In the genomic region with DNA sequence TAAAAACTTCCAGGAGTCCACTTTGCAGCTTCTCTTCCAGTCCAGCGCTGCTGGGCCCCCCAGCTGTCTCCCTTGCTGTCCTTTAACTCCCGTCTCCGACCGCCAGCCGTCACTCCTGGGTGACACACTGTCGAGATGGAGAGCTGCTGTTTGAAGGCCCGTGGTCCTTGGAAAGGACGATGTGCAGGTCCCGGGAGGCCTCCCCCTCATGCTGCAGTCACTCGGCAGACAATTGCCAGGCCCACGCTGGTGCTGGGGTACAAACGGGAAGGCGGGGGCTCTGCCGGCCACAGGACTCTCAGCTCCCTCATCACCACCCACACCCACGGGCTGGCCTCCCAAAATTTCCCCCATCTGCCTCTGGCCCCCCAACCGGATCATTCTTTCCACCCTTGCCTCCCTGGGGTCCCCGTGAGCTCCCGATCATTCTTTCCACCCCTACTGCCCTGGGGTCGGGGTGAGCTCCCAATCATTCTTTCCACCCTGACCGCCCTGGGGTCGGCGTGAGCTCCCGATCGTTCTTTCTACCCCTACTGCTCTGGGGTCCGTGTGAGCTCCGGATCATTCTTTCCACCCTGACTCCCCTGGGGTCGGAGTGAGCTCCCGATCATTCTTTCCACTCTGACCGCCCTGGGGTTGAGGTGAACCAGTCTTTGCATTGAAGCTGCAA, we compare ENCODE assay signal across 2 cellular contexts.
TF ChIP-seq lines count a peak whose summit lies in the region.

No MANE protein-coding gene starts in this region.

TF ChIP-seq in SK-N-SH, 30 proteins besides CTCF, POLR2A, EP300 and RAD21:
- no peak for TF ChIP-seq CHD2 (IDR thresholded peaks at IDR 0.05; ENCODE audit: low read length, partially characterized antibody)
TF ChIP-seq in SK-N-SH: peak in this region for 0.

TF ChIP-seq in SK-N-SH treated with all-trans-retinoic acid at 6 μM for 48 hours, 23 proteins besides CTCF, POLR2A, EP300 and RAD21:
- no peak for TF ChIP-seq BACH2 (CRISPR knock-in tag; IDR thresholded peaks at IDR 0.05; ENCODE audit: borderline replicate concordance)
- TF ChIP-seq CSDC2 (CRISPR knock-in tag; IDR thresholded peaks at IDR 0.05), result no peak
- no peak for TF ChIP-seq PPARA (CRISPR knock-in tag; IDR thresholded peaks at IDR 0.05; ENCODE audit: borderline replicate concordance)
- TF ChIP-seq TOX (CRISPR knock-in tag; IDR thresholded peaks at IDR 0.05; ENCODE audit: borderline replicate concordance), result no peak
- no peak for TF ChIP-seq ZNF8 (CRISPR knock-in tag; IDR thresholded peaks at IDR 0.05)
- TF ChIP-seq TCF4 (CRISPR knock-in tag; IDR thresholded peaks at IDR 0.05; ENCODE audit: borderline replicate concordance), result no peak
- no peak for TF ChIP-seq ZC3H10 (CRISPR knock-in tag; IDR thresholded peaks at IDR 0.05)
- TF ChIP-seq ESRRG (CRISPR knock-in tag; IDR thresholded peaks at IDR 0.05), result no peak
- no peak for TF ChIP-seq RARB (CRISPR knock-in tag; IDR thresholded peaks at IDR 0.05)
- TF ChIP-seq SNAI2 (CRISPR knock-in tag; IDR thresholded peaks at IDR 0.05), result no peak
- no peak for TF ChIP-seq ARNTL (CRISPR knock-in tag; IDR thresholded peaks at IDR 0.05; ENCODE audit: borderline replicate concordance, low read depth)
TF ChIP-seq in SK-N-SH treated with all-trans-retinoic acid at 6 μM for 48 hours: peak in this region for 0.
